ENCODE assay signal across 10 cellular contexts in the genomic region with DNA sequence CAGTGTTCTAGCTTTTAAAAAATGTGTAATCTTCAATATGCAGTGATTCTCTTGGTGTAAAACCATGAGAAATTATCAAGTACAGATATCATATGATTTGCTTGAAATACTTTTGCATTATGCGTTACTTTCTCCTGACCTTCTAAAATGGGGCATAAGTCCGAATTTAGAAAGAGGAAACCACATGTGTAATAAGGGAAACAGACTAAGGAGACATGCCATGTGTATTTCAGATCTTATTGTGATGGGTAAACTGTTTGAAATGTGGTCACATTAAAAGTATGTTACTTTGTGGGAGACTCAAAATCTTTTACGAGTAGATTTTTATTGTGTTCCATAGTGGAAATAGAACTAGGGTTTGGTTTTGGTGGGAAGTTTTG.
DNase-seq lines count a peak whose midpoint lies in the region; ATAC-seq and TF ChIP-seq lines count a peak whose summit lies in the region.
"Had no signal": no experiment of that assay in that cellular context is flagged by ENCODE, and none has a peak within 500 bp of the region (broad histone marks: within the 10 kb centered on the region; RNA-seq: fewer than 3 reads in every experiment).

No MANE protein-coding gene starts in this region.

- H3K27ac ChIP-seq in heart left ventricle = peak overlapping the region; percentile 49 to 80 (median 74)
- H3K27ac ChIP-seq in colonic mucosa = peak overlapping the region; percentile 49
- H3K27ac ChIP-seq in upper lobe of right lung = peak overlapping the region; percentile 71

- intact Hi-C loops in heart left ventricle (cut with DNase I) = loop anchor here in 4 of 10 donors (10.0 kb wide), 4 partner anchors 59 to 199 kb away; a partner anchor contains a TSS
- intact Hi-C loops in cardiac septum (cut with DNase I) = loop anchor here (5.0 to 10.0 kb wide), 2 partner anchors 82 to 189 kb away; no protein-coding TSS in a partner anchor
- intact Hi-C loops in colonic mucosa (cut with DNase I) = no loop called here
- intact Hi-C loops in upper lobe of right lung (cut with DNase I) = no loop called here
- intact Hi-C loops in activated CD4-positive, alpha-beta T cell treated with anti-CD3 and anti-CD28 coated beads, Interleukin-2, amount 10 ng/mL, durations not matched to agents 24 days and 14 days (cut with micrococcal nuclease) = no loop called here

- H3K4me1 Mint-ChIP-seq in activated CD4-positive, alpha-beta T cell treated with anti-CD3 and anti-CD28 coated beads, Interleukin-2, amount 10 ng/mL, durations not matched to agents 24 days and 14 days = peaks cover 4% of the 10 kb centered on the region

- no peak overlapping the region for H3K27ac Mint-ChIP-seq in activated CD4-positive, alpha-beta T cell treated with anti-CD3 and anti-CD28 coated beads, Interleukin-2, amount 10 ng/mL, durations not matched to agents 24 days and 14 days

- DNase-seq in heart left ventricle (no peak), cardiac septum (ENCODE audit: low spot score) (no peak), colonic mucosa (no peak), upper lobe of right lung (no peak), putamen (ENCODE audit: low spot score) (no peak), activated gamma-delta T cell treated with Interleukin-2 at 50 U/mL for 16 hours (no peak)
- no peak for DNase-seq in activated CD4-positive, alpha-beta T cell treated with anti-CD3 and anti-CD28 coated beads, Interleukin-2, amount 10 ng/mL, durations not matched to agents 24 days and 14 days
- DNase-seq: GOT3, naive B cell had no signal

- H3K36me3 ChIP-seq in heart left ventricle (no peaks in the 10 kb centered on the region), colonic mucosa (no peaks in the 10 kb centered on the region), upper lobe of right lung (no peaks in the 10 kb centered on the region)

- no peak overlapping the region for H3K4me3 Mint-ChIP-seq in activated CD4-positive, alpha-beta T cell treated with anti-CD3 and anti-CD28 coated beads, Interleukin-2, amount 10 ng/mL, durations not matched to agents 24 days and 14 days

- no peaks in the 10 kb centered on the region for H3K9me3 Mint-ChIP-seq in activated CD4-positive, alpha-beta T cell treated with anti-CD3 and anti-CD28 coated beads, Interleukin-2, amount 10 ng/mL, durations not matched to agents 24 days and 14 days
- H3K9me3 Mint-ChIP-seq: naive B cell had no signal

- H3K36me3 Mint-ChIP-seq in activated CD4-positive, alpha-beta T cell treated with anti-CD3 and anti-CD28 coated beads, Interleukin-2, amount 10 ng/mL, durations not matched to agents 24 days and 14 days (ENCODE audit: low read depth) = no peaks in the 10 kb centered on the region
- H3K36me3 Mint-ChIP-seq: naive B cell had no signal

- H3K27me3 ChIP-seq in heart left ventricle = no peaks in the 10 kb centered on the region
- no peaks in the 10 kb centered on the region for H3K27me3 ChIP-seq in colonic mucosa
- H3K27me3 ChIP-seq in mononuclear cell (ENCODE audit: insufficient read depth, low read length) = no peaks in the 10 kb centered on the region
- H3K27me3 ChIP-seq in upper lobe of right lung = no peaks in the 10 kb centered on the region

- no peak for ATAC-seq in heart left ventricle
- peak; percentile 40 for ATAC-seq in upper lobe of right lung

- H3K9me3 ChIP-seq in heart left ventricle (no peaks in the 10 kb centered on the region), colonic mucosa (no peaks in the 10 kb centered on the region), mononuclear cell (ENCODE audit: low read depth, low read length) (no peaks in the 10 kb centered on the region), upper lobe of right lung (no peaks in the 10 kb centered on the region)

- H3K27me3 Mint-ChIP-seq in activated CD4-positive, alpha-beta T cell treated with anti-CD3 and anti-CD28 coated beads, Interleukin-2, amount 10 ng/mL, durations not matched to agents 24 days and 14 days = peaks cover 8% of the 10 kb centered on the region
- H3K27me3 Mint-ChIP-seq: naive B cell had no signal

- H3K4me1 ChIP-seq in heart left ventricle = peaks cover 6 to 86% (median 49%) of the 10 kb centered on the region in 12 donors
- peaks cover 7% of the 10 kb centered on the region for H3K4me1 ChIP-seq in colonic mucosa
- H3K4me1 ChIP-seq in mononuclear cell (ENCODE audit: insufficient read depth, low read length) = peaks cover 29% of the 10 kb centered on the region
- H3K4me1 ChIP-seq in upper lobe of right lung = peaks cover 32% of the 10 kb centered on the region

- WGBS in heart left ventricle, 4 donors = 26 to 48% (median 44%) methylated on average over 3 of the region's 3 CpGs

- H3K9ac ChIP-seq in colonic mucosa (ENCODE audit: low read depth in 2 of 2, low read length in 2 of 2) = no peak overlapping the region

- H3K4me3 ChIP-seq in heart left ventricle = peak overlapping the region in 10 of 12 donors; percentile 23 to 48 (median 40)
- no peak overlapping the region for H3K4me3 ChIP-seq in colonic mucosa
- H3K4me3 ChIP-seq in mononuclear cell (ENCODE audit: low read length) = peak overlapping the region; percentile 15
- H3K4me3 ChIP-seq in upper lobe of right lung = peak overlapping the region; percentile 34

- TF ChIP-seq CTCF in heart left ventricle (IDR thresholded peaks at IDR 0.05) = no peak
- no peak for TF ChIP-seq CTCF in colonic mucosa (IDR thresholded peaks at IDR 0.05)
- TF ChIP-seq CTCF in upper lobe of right lung (IDR thresholded peaks at IDR 0.05) = no peak

- no peak for TF ChIP-seq POLR2A in heart left ventricle (IDR thresholded peaks at IDR 0.05)
